ENCODE assay signal across 8 cellular contexts in genomic region chr1:171863531-171863930, GRCh38.
"Had no signal": no experiment of that assay in that cellular context is flagged by ENCODE, and none has a peak within 500 bp of the region (broad histone marks: within the 10 kb centered on the region; RNA-seq: fewer than 3 reads in every experiment).

No MANE protein-coding gene starts in this region.

- H3K4me3 ChIP-seq: GM12878 had no signal

- FAIRE-seq: G401.6, GM12878, GM12891, GM12892, GM18507, GM19239 had no signal

- DNase-seq: GDM1, GF-D8 had no signal
